In genomic region chr1:230781596-230781995, GRCh38 we compare ENCODE assay signal across 16 cellular contexts. TPM values are rescaled to one million over a fixed set of nuclear protein-coding genes. Genes with fewer than 3 reads are reported as not detected.
DNase-seq lines count a peak whose midpoint lies in the region; ATAC-seq lines count a peak whose summit lies in the region.
"Had no signal": no experiment of that assay in that cellular context is flagged by ENCODE, and none has a peak within 500 bp of the region (broad histone marks: within the 10 kb centered on the region; RNA-seq: fewer than 3 reads in every experiment).

No MANE protein-coding gene starts in this region.

- no peaks in the 10 kb centered on the region for H3K9me3 ChIP-seq in SJCRH30 (replicated peaks)
- H3K9me3 ChIP-seq: body of pancreas had no signal

- ATAC-seq in GM18858 (IDR thresholded peaks at IDR 0.05; ENCODE audit: unreplicated experiment) (peak; percentile 58), HG02798 (IDR thresholded peaks at IDR 0.05; ENCODE audit: poor library complexity, unreplicated experiment) (peak; percentile 87), HG03571 (IDR thresholded peaks at IDR 0.05; ENCODE audit: unreplicated experiment) (no peak), HG02678 (IDR thresholded peaks at IDR 0.05; ENCODE audit: unreplicated experiment) (no peak), GM19395 (IDR thresholded peaks at IDR 0.05; ENCODE audit: unreplicated experiment) (no peak), GM18907 (IDR thresholded peaks at IDR 0.05; ENCODE audit: unreplicated experiment) (no peak)
- ATAC-seq: body of pancreas, HCT116 had no signal

- DNase-seq in COLO829 (ENCODE audit: low spot score) (peak; percentile 42), SJCRH30 (peak in 1 of 2 experiments; percentile 65)
- DNase-seq: body of pancreas; glutamatergic neuron; naive B cell; OCI-M1; stimulated activated CD4-positive, alpha-beta T cell treated with anti-CD3 and anti-CD28 coated beads, Interleukin-4, amount 100 ng/mL, for 4 hours; stimulated activated naive CD4-positive, alpha-beta T cell treated with Interleukin-2 at 50 U/mL for 16 hours; SW 1271 had no signal

- H3K4me1 ChIP-seq in SJCRH30: peaks cover 16% of the 10 kb centered on the region
- H3K4me1 ChIP-seq: body of pancreas had no signal

- no peaks in the 10 kb centered on the region for H3K27me3 ChIP-seq in SJCRH30
- H3K27me3 ChIP-seq: body of pancreas had no signal

- H3K36me3 ChIP-seq in SJCRH30: no peaks in the 10 kb centered on the region

- H3K27ac ChIP-seq in SJCRH30: peak overlapping the region; percentile 3; the same call in 1 of the 2 replicates
- H3K27ac ChIP-seq: body of pancreas had no signal

- H3K4me3 ChIP-seq in SJCRH30: no peak overlapping the region
- H3K4me3 ChIP-seq: body of pancreas had no signal

RNA-seq across cellular contexts. Expression of gene CAPN9, which starts 34.4 kb away (rescaled TPM):
- not detected in 2 replicates for total RNA-seq in SJCRH30 (2014; rRNA removed; shearing (Covaris generic))

Comparison
In these comparisons a context has a peak if more than half of its experiments do, and no peak if none do; other contexts are left out.
1. ATAC-seq: peak in GM18858 (single experiment) and HG02798 (single experiment); none in HG03571 (single experiment), HG02678 (single experiment), GM19395 (single experiment) and GM18907 (single experiment).